10 cellular contexts compared by ENCODE assay signal in genomic region chr2:5694016-5694690, GRCh38. TPM values are rescaled to one million over a fixed set of nuclear protein-coding genes. Genes with fewer than 3 reads are reported as not detected.
DNase-seq lines count a peak whose midpoint lies in the region; ATAC-seq and TF ChIP-seq lines count a peak whose summit lies in the region.
"Had no signal": no experiment of that assay in that cellular context is flagged by ENCODE, and none has a peak within 500 bp of the region (broad histone marks: within the 10 kb centered on the region; RNA-seq: fewer than 3 reads in every experiment).

No MANE protein-coding gene starts in this region.

- H4K20me1 ChIP-seq in fibroblast of lung (ENCODE audit: control insufficient read depth, extremely low read depth, insufficient read depth, low read length), result no peaks in the 10 kb centered on the region

- H3K4me1 Mint-ChIP-seq in activated CD8-positive, alpha-beta memory T cell treated with anti-CD3 and anti-CD28 coated beads, Interleukin-2, amount 10 ng/mL, durations not matched to agents 7 days and 5 days, result peaks cover 8% of the 10 kb centered on the region

- CTCF ChIA-PET in activated CD8-positive, alpha-beta memory T cell treated with anti-CD3 and anti-CD28 coated beads, Interleukin-2, amount 10 ng/mL, durations not matched to agents 7 days and 5 days (lab: Charles Lee), result no interaction called here

- peak overlapping the region; percentile 45 for H3K27ac Mint-ChIP-seq in activated CD8-positive, alpha-beta memory T cell treated with anti-CD3 and anti-CD28 coated beads, Interleukin-2, amount 10 ng/mL, durations not matched to agents 7 days and 5 days
- H3K27ac Mint-ChIP-seq: CD4-positive, alpha-beta T cell had no signal

- 8 to 26% methylated on average over 18 of the region's 18 CpGs for WGBS in sigmoid colon, 2 donors

- ATAC-seq in activated CD8-positive, alpha-beta memory T cell treated with anti-CD3 and anti-CD28 coated beads, Interleukin-2, amount 10 ng/mL, durations not matched to agents 7 days and 5 days, result no peak
- ATAC-seq in GM21717 (IDR thresholded peaks at IDR 0.05; ENCODE audit: unreplicated experiment) (no peak), GM18511 (IDR thresholded peaks at IDR 0.05; ENCODE audit: unreplicated experiment) (no peak)
- ATAC-seq: left lung had no signal

- H3K27me3 Mint-ChIP-seq in activated CD8-positive, alpha-beta memory T cell treated with anti-CD3 and anti-CD28 coated beads, Interleukin-2, amount 10 ng/mL, durations not matched to agents 7 days and 5 days, result peaks cover 70% of the 10 kb centered on the region

- intact Hi-C loops in sigmoid colon (cut with DNase I), result loop anchor here (5.0 to 10.0 kb wide), 3 partner anchors 172 to 409 kb away; no protein-coding TSS in a partner anchor

- no peak overlapping the region for H3K27ac ChIP-seq in fibroblast of lung (ENCODE audit: insufficient read depth, low read length)
- H3K27ac ChIP-seq in sigmoid colon, result peak overlapping the region in 3 of 4 donors; percentile 75 to 84 (median 81)
- no peak overlapping the region for H3K27ac ChIP-seq in effector memory CD4-positive, alpha-beta T cell (ENCODE audit: insufficient read depth, low read length, poor library complexity, severe bottlenecking)
- H3K27ac ChIP-seq: left lung had no signal

- H3K9me3 Mint-ChIP-seq in activated CD8-positive, alpha-beta memory T cell treated with anti-CD3 and anti-CD28 coated beads, Interleukin-2, amount 10 ng/mL, durations not matched to agents 7 days and 5 days (ENCODE audit: low read depth), result no peaks in the 10 kb centered on the region
- H3K9me3 Mint-ChIP-seq: CD4-positive, alpha-beta T cell had no signal

- H3K36me3 Mint-ChIP-seq in activated CD8-positive, alpha-beta memory T cell treated with anti-CD3 and anti-CD28 coated beads, Interleukin-2, amount 10 ng/mL, durations not matched to agents 7 days and 5 days, result peaks cover 14% of the 10 kb centered on the region

- no peak for TF ChIP-seq POLR2A in sigmoid colon (IDR thresholded peaks at IDR 0.05)

- H3K9me3 ChIP-seq in fibroblast of lung (ENCODE audit: control insufficient read depth, insufficient read depth, low read depth, low read length) (no peaks in the 10 kb centered on the region), sigmoid colon (no peaks in the 10 kb centered on the region)
- no peaks in the 10 kb centered on the region for H3K9me3 ChIP-seq in effector memory CD4-positive, alpha-beta T cell (ENCODE audit: control insufficient read depth, low read length)
- H3K9me3 ChIP-seq: left lung had no signal

- H3K4me1 ChIP-seq in fibroblast of lung (ENCODE audit: control insufficient read depth, extremely low read depth, insufficient read depth, low read length) (no peaks in the 10 kb centered on the region), sigmoid colon (peaks cover 0 to 57% (median 40%) of the 10 kb centered on the region in 4 donors)
- H3K4me1 ChIP-seq in effector memory CD4-positive, alpha-beta T cell (ENCODE audit: control insufficient read depth, insufficient read depth, low read length, poor library complexity, severe bottlenecking), result no peaks in the 10 kb centered on the region

- H3K79me2 ChIP-seq in fibroblast of lung (ENCODE audit: control insufficient read depth, insufficient read depth, low read length), result peaks cover 30% of the 10 kb centered on the region

- H3K4me3 ChIP-seq in fibroblast of lung (replicated peaks in 1 of 4; ENCODE audit: control extremely low read depth in 1 of 4, insufficient read depth in 1 of 4, low read depth in 3 of 4, low read length in 4 of 4), result peak overlapping the region; percentile 48 to 84 (median 62)
- peak overlapping the region; percentile 27 to 52 (median 48) for H3K4me3 ChIP-seq in sigmoid colon
- H3K4me3 ChIP-seq in effector memory CD4-positive, alpha-beta T cell (ENCODE audit: insufficient read depth, low read depth, low read length, poor library complexity, severe bottlenecking), result no peak overlapping the region
- H3K4me3 ChIP-seq: left lung had no signal

- H3K4me3 Mint-ChIP-seq in activated CD8-positive, alpha-beta memory T cell treated with anti-CD3 and anti-CD28 coated beads, Interleukin-2, amount 10 ng/mL, durations not matched to agents 7 days and 5 days, result peak overlapping the region; percentile 1
- H3K4me3 Mint-ChIP-seq: CD4-positive, alpha-beta T cell had no signal

- H3K9ac ChIP-seq in fibroblast of lung (ENCODE audit: insufficient read depth, low read length), result no peak overlapping the region

- H3K27me3 ChIP-seq in fibroblast of lung (ENCODE audit: control insufficient read depth, insufficient read depth, low read length) (peaks cover 2% of the 10 kb centered on the region), sigmoid colon (peaks cover 28 to 95% (median 60%) of the 10 kb centered on the region in 3 donors)
- H3K27me3 ChIP-seq in effector memory CD4-positive, alpha-beta T cell (replicated peaks; ENCODE audit: control insufficient read depth, insufficient read depth, low read length, poor library complexity, severe bottlenecking), result peaks cover 13% of the 10 kb centered on the region

- TF ChIP-seq CTCF in fibroblast of lung (conservative IDR thresholded peaks at IDR 0.05 in 1 of 2, IDR thresholded peaks at IDR 0.05 in 1 of 2; ENCODE audit: low read depth in 1 of 2, low read length in 2 of 2) (no peak), sigmoid colon (IDR thresholded peaks at IDR 0.05) (no peak)

- H3K4me2 ChIP-seq in fibroblast of lung (ENCODE audit: extremely low read depth, insufficient read depth, low read length), result peak overlapping the region; percentile 59

- TF ChIP-seq EP300 in sigmoid colon (IDR thresholded peaks at IDR 0.05), result no peak

- DNase-seq in activated CD8-positive, alpha-beta memory T cell treated with anti-CD3 and anti-CD28 coated beads, Interleukin-2, amount 10 ng/mL, durations not matched to agents 7 days and 5 days, result no peak
- no peak for DNase-seq in activated CD8-positive, alpha-beta memory T cell treated with anti-CD3 and anti-CD28 coated beads, Interleukin-2, amount 50 U/mL, for 4 hours
- DNase-seq in NCI-H82 (lab: John Stamatoyannopoulos, UW) (peak; percentile 79), fibroblast of lung (ENCODE audit: low read depth in 2 of 2) (peak; percentile 27 to 40), sigmoid colon (no peak)
- no peak for DNase-seq in effector memory CD4-positive, alpha-beta T cell
- DNase-seq: CD4-positive, alpha-beta T cell had no signal

- H2AFZ ChIP-seq in fibroblast of lung (ENCODE audit: low read length), result no peak overlapping the region

- H3K36me3 ChIP-seq in fibroblast of lung (ENCODE audit: control insufficient read depth, insufficient read depth, low read length) (no peaks in the 10 kb centered on the region), sigmoid colon (no peaks in the 10 kb centered on the region)
- no peaks in the 10 kb centered on the region for H3K36me3 ChIP-seq in effector memory CD4-positive, alpha-beta T cell (ENCODE audit: control insufficient read depth, insufficient read depth, low read length)
- H3K36me3 ChIP-seq: left lung had no signal

RNA-seq across cellular contexts. Expression of gene SOX11, which starts 2.0 kb away (rescaled TPM):
- total RNA-seq in activated CD8-positive, alpha-beta memory T cell treated with anti-CD3 and anti-CD28 coated beads, Interleukin-2, amount 10 ng/mL, durations not matched to agents 7 days and 5 days, result not detected
- 0.99 and 2.1 TPM in 2 replicates for total RNA-seq in fibroblast of lung
- 1.2 and 1.5 TPM in 2 replicates for polyA plus RNA-seq in fibroblast of lung
- 2.8 and 3.4 TPM in 2 replicates for polyA plus RNA-seq in fibroblast of lung (2012)
- polyA minus RNA-seq in fibroblast of lung (ENCODE audit: low replicate concordance), result 0.94 and 1.3 TPM in 2 replicates
- 1 to 10 TPM; 2.6 to 3.6 (median 2.9) TPM for total RNA-seq in sigmoid colon
- polyA plus RNA-seq in sigmoid colon, result under 1 TPM in 2 of 3 donors, not detected in 1; under 0.01 to 0.12 TPM
- total RNA-seq: CD4-positive, alpha-beta T cell had no signal

Comparison
In these comparisons a context has a peak if more than half of its experiments do, and no peak if none do; other contexts are left out.
1. DNase-seq: peak in NCI-H82 (single experiment) and fibroblast of lung (2 of 2); none in activated CD8-positive, alpha-beta memory T cell treated with anti-CD3 and anti-CD28 coated beads, Interleukin-2, amount 10 ng/mL, durations not matched to agents 7 days and 5 days (single experiment), activated CD8-positive, alpha-beta memory T cell treated with anti-CD3 and anti-CD28 coated beads, Interleukin-2, amount 50 U/mL, for 4 hours (single experiment), sigmoid colon (single experiment) and effector memory CD4-positive, alpha-beta T cell (0 of 3).
2. H3K27ac ChIP-seq: peak in sigmoid colon (3 of 4); none in fibroblast of lung (single experiment) and effector memory CD4-positive, alpha-beta T cell (single experiment).